In the genomic region with DNA sequence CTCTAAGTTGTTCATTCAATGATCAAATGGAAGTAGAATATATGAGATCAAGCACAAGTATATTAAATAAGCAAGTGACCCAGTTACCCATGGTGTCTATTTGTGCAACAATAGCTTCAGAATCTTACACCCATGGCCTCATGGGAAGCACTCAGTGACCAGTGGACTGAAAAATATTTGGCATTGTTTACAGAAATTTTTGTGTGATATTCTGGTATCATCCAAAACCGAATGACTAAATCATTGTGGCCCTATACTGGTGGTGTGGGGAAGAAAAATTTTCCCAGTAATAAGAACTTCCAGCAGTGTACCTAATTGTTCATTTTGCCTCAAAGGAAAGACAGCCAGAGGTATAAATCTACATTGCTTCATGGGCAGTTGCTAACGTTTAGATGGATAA, we compare ENCODE assay signal across 24 cellular contexts.
"Had no signal": no experiment of that assay in that cellular context is flagged by ENCODE, and none has a peak within 500 bp of the region (broad histone marks: within the 10 kb centered on the region; RNA-seq: fewer than 3 reads in every experiment).

No MANE protein-coding gene starts in this region.

- H3K4me3 ChIP-seq: SJSA1, SK-N-MC had no signal

- H3K27me3 ChIP-seq: SJSA1 had no signal

- H3K4me1 ChIP-seq: SJSA1 had no signal

- H3K27ac ChIP-seq: SJSA1, SK-N-MC had no signal

- DNase-seq: Karpas-422, KG1, MV-4-11, NCI-H1048, NCI-H1105, NCI-H1417, NCI-H1436 treated with DMSO at 0.1 percent for 48 hours, NCI-H1694, NCI-H187 treated with DMSO at 0.1 percent for 48 hours, NCI-H2081, NCI-H2107, NCI-H2171, NCI-H226, NCI-H446, NCI-H510A, NCI-H524 treated with DMSO at 0.1 percent for 48 hours, NCI-H69, NCI-H774, Right ventricle myocardium superior, RPMI8226, SIG-M5 had no signal

- FAIRE-seq: RCC 7860 had no signal
